Comparison of ENCODE assay signal across 1 cellular context in the genomic region with DNA sequence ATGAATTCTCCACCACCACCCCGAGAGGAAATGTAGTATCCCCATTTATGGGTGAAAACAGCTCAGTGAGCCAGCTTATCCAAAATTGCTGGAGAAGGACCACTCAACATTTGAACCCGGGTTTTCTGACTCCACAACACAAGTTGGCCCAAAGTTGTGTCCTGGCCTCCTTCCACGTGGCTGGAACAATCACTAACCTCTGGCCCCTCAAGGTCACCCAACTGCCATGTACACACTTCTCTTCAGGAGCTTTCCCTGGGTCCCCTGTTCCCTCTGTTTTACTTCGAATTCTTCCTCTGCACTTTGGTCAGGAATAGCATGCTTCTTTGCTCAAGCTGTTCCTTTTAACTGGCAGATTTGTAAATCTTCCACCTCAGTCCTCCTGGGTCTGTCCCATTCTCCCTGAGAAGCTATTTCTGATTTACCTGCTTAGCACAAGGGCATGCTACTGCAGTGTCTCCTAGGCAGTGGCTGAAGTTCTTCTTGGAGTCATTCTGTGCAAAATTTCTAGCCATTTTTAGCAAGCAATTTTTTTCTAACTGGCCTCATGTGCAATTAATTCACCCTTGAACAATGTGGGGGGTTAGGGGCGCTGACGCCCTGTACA.
TF ChIP-seq lines count a peak whose summit lies in the region.

No MANE protein-coding gene starts in this region.

TF ChIP-seq in HepG2, 621 proteins besides CTCF, POLR2A, EP300 and RAD21 (continued from another document and continues in another):
- TF ChIP-seq, protein P1, sequence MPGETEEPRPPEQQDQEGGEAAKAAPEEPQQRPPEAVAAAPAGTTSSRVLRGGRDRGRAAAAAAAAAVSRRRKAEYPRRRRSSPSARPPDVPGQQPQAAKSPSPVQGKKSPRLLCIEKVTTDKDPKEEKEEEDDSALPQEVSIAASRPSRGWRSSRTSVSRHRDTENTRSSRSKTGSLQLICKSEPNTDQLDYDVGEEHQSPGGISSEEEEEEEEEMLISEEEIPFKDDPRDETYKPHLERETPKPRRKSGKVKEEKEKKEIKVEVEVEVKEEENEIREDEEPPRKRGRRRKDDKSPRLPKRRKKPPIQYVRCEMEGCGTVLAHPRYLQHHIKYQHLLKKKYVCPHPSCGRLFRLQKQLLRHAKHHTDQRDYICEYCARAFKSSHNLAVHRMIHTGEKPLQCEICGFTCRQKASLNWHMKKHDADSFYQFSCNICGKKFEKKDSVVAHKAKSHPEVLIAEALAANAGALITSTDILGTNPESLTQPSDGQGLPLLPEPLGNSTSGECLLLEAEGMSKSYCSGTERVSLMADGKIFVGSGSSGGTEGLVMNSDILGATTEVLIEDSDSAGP (CRISPR knock-in tag; IDR thresholded peaks at IDR 0.05; ENCODE audit: borderline replicate concordance): no peak
- TF ChIP-seq SOX5 (CRISPR knock-in tag; IDR thresholded peaks at IDR 0.05; ENCODE audit: borderline replicate concordance) (peak; percentile 87), ZNF484 (CRISPR knock-in tag; IDR thresholded peaks at IDR 0.05; ENCODE audit: borderline replicate concordance, low read depth) (no peak), ZNF776 (CRISPR knock-in tag; IDR thresholded peaks at IDR 0.05) (no peak), MLLT10 (CRISPR knock-in tag; IDR thresholded peaks at IDR 0.05) (0 out of 2 replicates have a peak, but pooled peaks have one; percentile 41), TOE1 (CRISPR knock-in tag; IDR thresholded peaks at IDR 0.05) (0 out of 2 replicates have a peak, but pooled peaks have one; percentile 30), TBX2 (CRISPR knock-in tag; IDR thresholded peaks at IDR 0.05; ENCODE audit: borderline replicate concordance) (peak; percentile 78), YEATS4 (CRISPR knock-in tag; IDR thresholded peaks at IDR 0.05; ENCODE audit: borderline replicate concordance) (peak; percentile 66), NFYB (CRISPR knock-in tag; IDR thresholded peaks at IDR 0.05) (no peak), ZNF557 (CRISPR knock-in tag; IDR thresholded peaks at IDR 0.05) (no peak), NCOR1 (IDR thresholded peaks at IDR 0.05; ENCODE audit: borderline replicate concordance, low read length) (peak; percentile 69; the same call in 1 of the 2 replicates), GATAD2A (CRISPR knock-in tag; IDR thresholded peaks at IDR 0.05) (peak; percentile 90), SNAI1 (CRISPR knock-in tag; IDR thresholded peaks at IDR 0.05; ENCODE audit: borderline replicate concordance) (no peak), RFXAP (CRISPR knock-in tag; IDR thresholded peaks at IDR 0.05; ENCODE audit: borderline replicate concordance) (no peak), TP53 (CRISPR knock-in tag; conservative IDR thresholded peaks at IDR 0.05) (no peak), GLI4 (CRISPR knock-in tag; IDR thresholded peaks at IDR 0.05; ENCODE audit: borderline replicate concordance) (no peak), KLF16 (CRISPR knock-in tag; IDR thresholded peaks at IDR 0.05) (peak in 1 of 2 experiments; percentile 72; a peak in 2 of 4 replicates), SRSF4 (IDR thresholded peaks at IDR 0.05; ENCODE audit: low read depth, low read length, poor library complexity, severe bottlenecking) (no peak), MXI1 (IDR thresholded peaks at IDR 0.05; ENCODE audit: borderline replicate concordance, low read depth, low read length) (peak; percentile 88; the same call in 1 of the 3 replicates), ZBTB3 (CRISPR knock-in tag; IDR thresholded peaks at IDR 0.05; ENCODE audit: borderline replicate concordance, low read depth) (no peak), FOXP1 (IDR thresholded peaks at IDR 0.05) (no peak), FOXP1 (CRISPR knock-in tag; IDR thresholded peaks at IDR 0.05) (peak; percentile 65), KLF12 (CRISPR knock-in tag; IDR thresholded peaks at IDR 0.05; ENCODE audit: borderline replicate concordance) (no peak), SUZ12 (IDR thresholded peaks at IDR 0.05; ENCODE audit: low read depth, low read length) (no peak), ZNF777 (CRISPR knock-in tag; IDR thresholded peaks at IDR 0.05) (no peak), SP140L (CRISPR knock-in tag; IDR thresholded peaks at IDR 0.05; ENCODE audit: borderline replicate concordance) (no peak), ZNF350 (CRISPR knock-in tag; IDR thresholded peaks at IDR 0.05; ENCODE audit: borderline replicate concordance, low read depth) (no peak; the same call in 1 of the 2 replicates), KDM4B (CRISPR knock-in tag; IDR thresholded peaks at IDR 0.05) (no peak), SMYD3 (CRISPR knock-in tag; IDR thresholded peaks at IDR 0.05) (no peak)
- TF ChIP-seq, protein P2, sequence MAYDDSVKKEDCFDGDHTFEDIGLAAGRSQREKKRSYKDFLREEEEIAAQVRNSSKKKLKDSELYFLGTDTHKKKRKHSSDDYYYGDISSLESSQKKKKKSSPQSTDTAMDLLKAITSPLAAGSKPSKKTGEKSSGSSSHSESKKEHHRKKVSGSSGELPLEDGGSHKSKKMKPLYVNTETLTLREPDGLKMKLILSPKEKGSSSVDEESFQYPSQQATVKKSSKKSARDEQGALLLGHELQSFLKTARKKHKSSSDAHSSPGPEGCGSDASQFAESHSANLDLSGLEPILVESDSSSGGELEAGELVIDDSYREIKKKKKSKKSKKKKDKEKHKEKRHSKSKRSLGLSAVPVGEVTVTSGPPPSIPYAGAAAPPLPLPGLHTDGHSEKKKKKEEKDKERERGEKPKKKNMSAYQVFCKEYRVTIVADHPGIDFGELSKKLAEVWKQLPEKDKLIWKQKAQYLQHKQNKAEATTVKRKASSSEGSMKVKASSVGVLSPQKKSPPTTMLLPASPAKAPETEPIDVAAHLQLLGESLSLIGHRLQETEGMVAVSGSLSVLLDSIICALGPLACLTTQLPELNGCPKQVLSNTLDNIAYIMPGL (CRISPR knock-in tag; IDR thresholded peaks at IDR 0.05; ENCODE audit: borderline replicate concordance in 1 of 2, low read depth in 1 of 2): no peak
- TF ChIP-seq, protein P3, sequence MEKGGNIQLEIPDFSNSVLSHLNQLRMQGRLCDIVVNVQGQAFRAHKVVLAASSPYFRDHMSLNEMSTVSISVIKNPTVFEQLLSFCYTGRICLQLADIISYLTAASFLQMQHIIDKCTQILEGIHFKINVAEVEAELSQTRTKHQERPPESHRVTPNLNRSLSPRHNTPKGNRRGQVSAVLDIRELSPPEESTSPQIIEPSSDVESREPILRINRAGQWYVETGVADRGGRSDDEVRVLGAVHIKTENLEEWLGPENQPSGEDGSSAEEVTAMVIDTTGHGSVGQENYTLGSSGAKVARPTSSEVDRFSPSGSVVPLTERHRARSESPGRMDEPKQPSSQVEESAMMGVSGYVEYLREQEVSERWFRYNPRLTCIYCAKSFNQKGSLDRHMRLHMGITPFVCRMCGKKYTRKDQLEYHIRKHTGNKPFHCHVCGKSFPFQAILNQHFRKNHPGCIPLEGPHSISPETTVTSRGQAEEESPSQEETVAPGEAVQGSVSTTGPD (CRISPR knock-in tag; IDR thresholded peaks at IDR 0.05): no peak
- TF ChIP-seq, protein P4, sequence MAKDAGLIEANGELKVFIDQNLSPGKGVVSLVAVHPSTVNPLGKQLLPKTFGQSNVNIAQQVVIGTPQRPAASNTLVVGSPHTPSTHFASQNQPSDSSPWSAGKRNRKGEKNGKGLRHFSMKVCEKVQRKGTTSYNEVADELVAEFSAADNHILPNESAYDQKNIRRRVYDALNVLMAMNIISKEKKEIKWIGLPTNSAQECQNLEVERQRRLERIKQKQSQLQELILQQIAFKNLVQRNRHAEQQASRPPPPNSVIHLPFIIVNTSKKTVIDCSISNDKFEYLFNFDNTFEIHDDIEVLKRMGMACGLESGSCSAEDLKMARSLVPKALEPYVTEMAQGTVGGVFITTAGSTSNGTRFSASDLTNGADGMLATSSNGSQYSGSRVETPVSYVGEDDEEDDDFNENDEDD (CRISPR knock-in tag; IDR thresholded peaks at IDR 0.05; ENCODE audit: borderline replicate concordance): peak; percentile 56; the same call in 1 of the 2 replicates
- TF ChIP-seq, protein P5, sequence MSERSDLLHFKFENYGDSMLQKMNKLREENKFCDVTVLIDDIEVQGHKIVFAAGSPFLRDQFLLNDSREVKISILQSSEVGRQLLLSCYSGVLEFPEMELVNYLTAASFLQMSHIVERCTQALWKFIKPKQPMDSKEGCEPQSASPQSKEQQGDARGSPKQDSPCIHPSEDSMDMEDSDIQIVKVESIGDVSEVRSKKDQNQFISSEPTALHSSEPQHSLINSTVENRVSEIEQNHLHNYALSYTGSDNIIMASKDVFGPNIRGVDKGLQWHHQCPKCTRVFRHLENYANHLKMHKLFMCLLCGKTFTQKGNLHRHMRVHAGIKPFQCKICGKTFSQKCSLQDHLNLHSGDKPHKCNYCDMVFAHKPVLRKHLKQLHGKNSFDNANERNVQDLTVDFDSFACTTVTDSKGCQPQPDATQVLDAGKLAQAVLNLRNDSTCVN (CRISPR knock-in tag; IDR thresholded peaks at IDR 0.05; ENCODE audit: borderline replicate concordance): 0 out of 2 replicates have a peak, but pooled peaks have one; percentile 21
- TF ChIP-seq, protein P6, sequence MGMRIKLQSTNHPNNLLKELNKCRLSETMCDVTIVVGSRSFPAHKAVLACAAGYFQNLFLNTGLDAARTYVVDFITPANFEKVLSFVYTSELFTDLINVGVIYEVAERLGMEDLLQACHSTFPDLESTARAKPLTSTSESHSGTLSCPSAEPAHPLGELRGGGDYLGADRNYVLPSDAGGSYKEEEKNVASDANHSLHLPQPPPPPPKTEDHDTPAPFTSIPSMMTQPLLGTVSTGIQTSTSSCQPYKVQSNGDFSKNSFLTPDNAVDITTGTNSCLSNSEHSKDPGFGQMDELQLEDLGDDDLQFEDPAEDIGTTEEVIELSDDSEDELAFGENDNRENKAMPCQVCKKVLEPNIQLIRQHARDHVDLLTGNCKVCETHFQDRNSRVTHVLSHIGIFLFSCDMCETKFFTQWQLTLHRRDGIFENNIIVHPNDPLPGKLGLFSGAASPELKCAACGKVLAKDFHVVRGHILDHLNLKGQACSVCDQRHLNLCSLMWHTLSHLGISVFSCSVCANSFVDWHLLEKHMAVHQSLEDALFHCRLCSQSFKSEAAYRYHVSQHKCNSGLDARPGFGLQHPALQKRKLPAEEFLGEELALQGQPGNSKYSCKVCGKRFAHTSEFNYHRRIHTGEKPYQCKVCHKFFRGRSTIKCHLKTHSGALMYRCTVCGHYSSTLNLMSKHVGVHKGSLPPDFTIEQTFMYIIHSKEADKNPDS (CRISPR knock-in tag; IDR thresholded peaks at IDR 0.05): no peak
- TF ChIP-seq, protein P7, sequence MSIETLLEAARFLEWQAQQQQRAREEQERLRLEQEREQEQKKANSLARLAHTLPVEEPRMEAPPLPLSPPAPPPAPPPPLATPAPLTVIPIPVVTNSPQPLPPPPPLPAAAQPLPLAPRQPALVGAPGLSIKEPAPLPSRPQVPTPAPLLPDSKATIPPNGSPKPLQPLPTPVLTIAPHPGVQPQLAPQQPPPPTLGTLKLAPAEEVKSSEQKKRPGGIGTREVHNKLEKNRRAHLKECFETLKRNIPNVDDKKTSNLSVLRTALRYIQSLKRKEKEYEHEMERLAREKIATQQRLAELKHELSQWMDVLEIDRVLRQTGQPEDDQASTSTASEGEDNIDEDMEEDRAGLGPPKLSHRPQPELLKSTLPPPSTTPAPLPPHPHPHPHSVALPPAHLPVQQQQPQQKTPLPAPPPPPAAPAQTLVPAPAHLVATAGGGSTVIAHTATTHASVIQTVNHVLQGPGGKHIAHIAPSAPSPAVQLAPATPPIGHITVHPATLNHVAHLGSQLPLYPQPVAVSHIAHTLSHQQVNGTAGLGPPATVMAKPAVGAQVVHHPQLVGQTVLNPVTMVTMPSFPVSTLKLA (IDR thresholded peaks at IDR 0.05): peak; percentile 62
- TF ChIP-seq, protein P8, sequence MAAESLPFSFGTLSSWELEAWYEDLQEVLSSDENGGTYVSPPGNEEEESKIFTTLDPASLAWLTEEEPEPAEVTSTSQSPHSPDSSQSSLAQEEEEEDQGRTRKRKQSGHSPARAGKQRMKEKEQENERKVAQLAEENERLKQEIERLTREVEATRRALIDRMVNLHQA (CRISPR knock-in tag; IDR thresholded peaks at IDR 0.05): no peak
- TF ChIP-seq, protein P9, sequence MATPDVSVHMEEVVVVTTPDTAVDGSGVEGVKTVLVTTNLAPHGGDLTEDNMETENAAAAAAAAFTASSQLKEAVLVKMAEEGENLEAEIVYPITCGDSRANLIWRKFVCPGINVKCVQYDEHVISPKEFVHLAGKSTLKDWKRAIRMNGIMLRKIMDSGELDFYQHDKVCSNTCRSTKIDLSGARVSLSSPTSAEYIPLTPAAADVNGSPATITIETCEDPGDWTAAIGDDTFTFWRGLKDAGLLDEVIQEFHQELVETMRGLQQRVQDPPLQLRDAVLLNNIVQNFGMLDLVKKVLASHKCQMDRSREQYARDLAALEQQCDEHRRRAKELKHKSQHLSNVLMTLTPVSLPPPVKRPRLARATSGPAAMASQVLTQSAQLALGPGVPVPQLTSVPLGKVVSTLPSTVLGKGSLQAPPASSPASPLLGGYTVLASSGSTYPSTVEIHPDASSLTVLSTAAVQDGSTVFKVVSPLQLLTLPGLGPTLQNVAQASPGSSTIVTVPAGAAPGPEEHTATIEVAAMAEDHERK (CRISPR knock-in tag; IDR thresholded peaks at IDR 0.05; ENCODE audit: low read depth): no peak
- TF ChIP-seq, protein P10, sequence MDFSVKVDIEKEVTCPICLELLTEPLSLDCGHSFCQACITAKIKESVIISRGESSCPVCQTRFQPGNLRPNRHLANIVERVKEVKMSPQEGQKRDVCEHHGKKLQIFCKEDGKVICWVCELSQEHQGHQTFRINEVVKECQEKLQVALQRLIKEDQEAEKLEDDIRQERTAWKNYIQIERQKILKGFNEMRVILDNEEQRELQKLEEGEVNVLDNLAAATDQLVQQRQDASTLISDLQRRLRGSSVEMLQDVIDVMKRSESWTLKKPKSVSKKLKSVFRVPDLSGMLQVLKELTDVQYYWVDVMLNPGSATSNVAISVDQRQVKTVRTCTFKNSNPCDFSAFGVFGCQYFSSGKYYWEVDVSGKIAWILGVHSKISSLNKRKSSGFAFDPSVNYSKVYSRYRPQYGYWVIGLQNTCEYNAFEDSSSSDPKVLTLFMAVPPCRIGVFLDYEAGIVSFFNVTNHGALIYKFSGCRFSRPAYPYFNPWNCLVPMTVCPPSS (IDR thresholded peaks at IDR 0.05): no peak
- TF ChIP-seq, protein P11, sequence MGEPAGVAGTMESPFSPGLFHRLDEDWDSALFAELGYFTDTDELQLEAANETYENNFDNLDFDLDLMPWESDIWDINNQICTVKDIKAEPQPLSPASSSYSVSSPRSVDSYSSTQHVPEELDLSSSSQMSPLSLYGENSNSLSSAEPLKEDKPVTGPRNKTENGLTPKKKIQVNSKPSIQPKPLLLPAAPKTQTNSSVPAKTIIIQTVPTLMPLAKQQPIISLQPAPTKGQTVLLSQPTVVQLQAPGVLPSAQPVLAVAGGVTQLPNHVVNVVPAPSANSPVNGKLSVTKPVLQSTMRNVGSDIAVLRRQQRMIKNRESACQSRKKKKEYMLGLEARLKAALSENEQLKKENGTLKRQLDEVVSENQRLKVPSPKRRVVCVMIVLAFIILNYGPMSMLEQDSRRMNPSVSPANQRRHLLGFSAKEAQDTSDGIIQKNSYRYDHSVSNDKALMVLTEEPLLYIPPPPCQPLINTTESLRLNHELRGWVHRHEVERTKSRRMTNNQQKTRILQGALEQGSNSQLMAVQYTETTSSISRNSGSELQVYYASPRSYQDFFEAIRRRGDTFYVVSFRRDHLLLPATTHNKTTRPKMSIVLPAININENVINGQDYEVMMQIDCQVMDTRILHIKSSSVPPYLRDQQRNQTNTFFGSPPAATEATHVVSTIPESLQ (CRISPR knock-in tag; conservative IDR thresholded peaks at IDR 0.05): no peak
- TF ChIP-seq, protein P12, sequence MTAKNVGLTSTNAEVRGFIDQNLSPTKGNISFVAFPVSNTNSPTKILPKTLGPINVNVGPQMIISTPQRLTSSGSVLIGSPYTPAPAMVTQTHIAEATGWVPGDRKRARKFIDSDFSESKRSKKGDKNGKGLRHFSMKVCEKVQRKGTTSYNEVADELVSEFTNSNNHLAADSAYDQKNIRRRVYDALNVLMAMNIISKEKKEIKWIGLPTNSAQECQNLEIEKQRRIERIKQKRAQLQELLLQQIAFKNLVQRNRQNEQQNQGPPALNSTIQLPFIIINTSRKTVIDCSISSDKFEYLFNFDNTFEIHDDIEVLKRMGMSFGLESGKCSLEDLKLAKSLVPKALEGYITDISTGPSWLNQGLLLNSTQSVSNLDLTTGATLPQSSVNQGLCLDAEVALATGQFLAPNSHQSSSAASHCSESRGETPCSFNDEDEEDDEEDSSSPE (CRISPR knock-in tag; IDR thresholded peaks at IDR 0.05): 0 out of 2 replicates have a peak, but pooled peaks have one; percentile 58
